ENCODE assay signal across 10 cellular contexts in genomic region chr21:32878654-32879053, GRCh38.
"Had no signal": no experiment of that assay in that cellular context is flagged by ENCODE, and none has a peak within 500 bp of the region (broad histone marks: within the 10 kb centered on the region; RNA-seq: fewer than 3 reads in every experiment).

No MANE protein-coding gene starts in this region.

- H3K4me3 Mint-ChIP-seq: brain; endodermal cell; naive B cell; stimulated activated memory B cell treated with anti-CD40 and anti-IgM and Interleukin-4, amounts not matched to agents 10 μg/mL and 1 μg/mL and 100 μg/mL, for 72 hours had no signal

- H3K27ac Mint-ChIP-seq: activated naive CD4-positive, alpha-beta T cell treated with anti-CD3 and anti-CD28 coated beads, Interleukin-2, amount 50 U/mL, for 72 hours; brain; endodermal cell; stimulated activated memory B cell treated with anti-CD40 and anti-IgM and Interleukin-4, amounts not matched to agents 10 μg/mL and 1 μg/mL and 100 μg/mL, for 72 hours had no signal

- H3K36me3 Mint-ChIP-seq: activated naive CD4-positive, alpha-beta T cell treated with anti-CD3 and anti-CD28 coated beads, Interleukin-2, amount 50 U/mL, for 72 hours; brain; naive B cell; stimulated activated memory B cell treated with anti-CD40 and anti-IgM and Interleukin-4, amounts not matched to agents 10 μg/mL and 1 μg/mL and 100 μg/mL, for 72 hours had no signal

- H3K9me3 Mint-ChIP-seq: activated naive CD4-positive, alpha-beta T cell treated with anti-CD3 and anti-CD28 coated beads, Interleukin-2, amount 50 U/mL, for 72 hours; naive B cell; stimulated activated memory B cell treated with anti-CD40 and anti-IgM and Interleukin-4, amounts not matched to agents 10 μg/mL and 1 μg/mL and 100 μg/mL, for 72 hours had no signal

- ATAC-seq: activated naive CD4-positive, alpha-beta T cell treated with anti-CD3 and anti-CD28 coated beads, Interleukin-2, amount 50 U/mL, for 72 hours; stimulated activated memory B cell treated with anti-CD40 and anti-IgM and Interleukin-4, amounts not matched to agents 10 μg/mL and 1 μg/mL and 100 μg/mL, for 72 hours had no signal

- DNase-seq: dermis blood vessel endothelial cell, endodermal cell, erythroblast, hypothalamus, naive B cell, retina, trophoblast cell had no signal

- H3K4me1 Mint-ChIP-seq: endodermal cell; naive B cell; stimulated activated memory B cell treated with anti-CD40 and anti-IgM and Interleukin-4, amounts not matched to agents 10 μg/mL and 1 μg/mL and 100 μg/mL, for 72 hours had no signal
